ENCODE assay signal across 1 cellular context in the genomic region with DNA sequence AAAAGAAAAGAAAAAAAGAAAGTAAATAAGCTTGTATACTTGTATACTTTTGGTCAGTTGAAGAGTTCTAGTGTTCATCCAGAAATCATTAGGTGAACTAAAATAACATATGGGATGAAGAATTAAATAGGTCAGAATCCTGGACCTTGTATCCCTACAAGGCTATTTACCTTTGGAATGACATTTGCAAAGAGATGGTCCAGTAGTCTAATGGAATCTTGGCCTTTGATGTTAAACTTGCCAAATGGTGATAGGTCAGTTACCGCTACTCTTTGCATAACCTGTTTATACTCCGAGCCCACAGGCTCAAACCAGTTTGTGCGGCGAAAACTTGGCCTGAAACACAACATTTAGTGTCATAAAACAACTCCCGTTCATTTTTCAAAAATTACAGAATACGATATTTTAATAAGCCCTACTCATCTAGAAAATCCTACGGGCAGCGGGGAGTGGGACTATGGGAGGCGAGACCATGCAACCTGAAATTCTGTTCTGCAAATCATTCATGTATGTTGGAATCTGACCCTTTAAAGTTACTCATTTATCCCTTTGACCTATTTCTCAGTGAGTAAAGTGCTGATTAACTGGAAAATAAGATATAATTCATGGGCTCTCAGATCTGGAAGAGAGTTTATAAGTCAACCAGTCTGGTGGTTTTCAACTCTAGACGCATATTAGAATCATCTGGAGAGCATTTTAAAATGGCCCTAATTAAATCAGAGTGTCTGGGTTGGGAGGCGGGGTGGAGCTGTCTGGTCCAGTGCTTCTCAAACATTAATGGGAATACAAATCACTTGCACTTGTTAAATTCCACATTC.
TF ChIP-seq lines count a peak whose summit lies in the region.

No MANE protein-coding gene starts in this region.

TF ChIP-seq in HepG2, 621 proteins besides CTCF, POLR2A, EP300 and RAD21 (continued from another document and continues in another):
- TF ChIP-seq, protein P1, sequence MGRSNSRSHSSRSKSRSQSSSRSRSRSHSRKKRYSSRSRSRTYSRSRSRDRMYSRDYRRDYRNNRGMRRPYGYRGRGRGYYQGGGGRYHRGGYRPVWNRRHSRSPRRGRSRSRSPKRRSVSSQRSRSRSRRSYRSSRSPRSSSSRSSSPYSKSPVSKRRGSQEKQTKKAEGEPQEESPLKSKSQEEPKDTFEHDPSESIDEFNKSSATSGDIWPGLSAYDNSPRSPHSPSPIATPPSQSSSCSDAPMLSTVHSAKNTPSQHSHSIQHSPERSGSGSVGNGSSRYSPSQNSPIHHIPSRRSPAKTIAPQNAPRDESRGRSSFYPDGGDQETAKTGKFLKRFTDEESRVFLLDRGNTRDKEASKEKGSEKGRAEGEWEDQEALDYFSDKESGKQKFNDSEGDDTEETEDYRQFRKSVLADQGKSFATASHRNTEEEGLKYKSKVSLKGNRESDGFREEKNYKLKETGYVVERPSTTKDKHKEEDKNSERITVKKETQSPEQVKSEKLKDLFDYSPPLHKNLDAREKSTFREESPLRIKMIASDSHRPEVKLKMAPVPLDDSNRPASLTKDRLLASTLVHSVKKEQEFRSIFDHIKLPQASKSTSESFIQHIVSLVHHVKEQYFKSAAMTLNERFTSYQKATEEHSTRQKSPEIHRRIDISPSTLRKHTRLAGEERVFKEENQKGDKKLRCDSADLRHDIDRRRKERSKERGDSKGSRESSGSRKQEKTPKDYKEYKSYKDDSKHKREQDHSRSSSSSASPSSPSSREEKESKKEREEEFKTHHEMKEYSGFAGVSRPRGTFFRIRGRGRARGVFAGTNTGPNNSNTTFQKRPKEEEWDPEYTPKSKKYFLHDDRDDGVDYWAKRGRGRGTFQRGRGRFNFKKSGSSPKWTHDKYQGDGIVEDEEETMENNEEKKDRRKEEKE (IDR thresholded peaks at IDR 0.05) = no peak
- TF ChIP-seq AHR (CRISPR knock-in tag; IDR thresholded peaks at IDR 0.05) (no peak), ARNT2 (CRISPR knock-in tag; IDR thresholded peaks at IDR 0.05; ENCODE audit: low read depth) (no peak), ZMAT3 (CRISPR knock-in tag; conservative IDR thresholded peaks at IDR 0.05) (no peak), KLF15 (CRISPR knock-in tag; IDR thresholded peaks at IDR 0.05; ENCODE audit: borderline replicate concordance) (no peak), GZF1 (CRISPR knock-in tag; IDR thresholded peaks at IDR 0.05) (no peak), ZNF20 (CRISPR knock-in tag; IDR thresholded peaks at IDR 0.05) (no peak), ZNF737 (CRISPR knock-in tag; IDR thresholded peaks at IDR 0.05; ENCODE audit: borderline replicate concordance) (no peak), ZMYM4 (CRISPR knock-in tag; IDR thresholded peaks at IDR 0.05) (peak; percentile 76), ZNF235 (CRISPR knock-in tag; IDR thresholded peaks at IDR 0.05; ENCODE audit: borderline replicate concordance) (no peak), KMT2A (CRISPR knock-in tag; IDR thresholded peaks at IDR 0.05) (no peak), CAMTA2 (CRISPR knock-in tag; IDR thresholded peaks at IDR 0.05; ENCODE audit: borderline replicate concordance) (no peak), NKX3-1 (CRISPR knock-in tag; IDR thresholded peaks at IDR 0.05) (no peak), ZNF616 (CRISPR knock-in tag; IDR thresholded peaks at IDR 0.05; ENCODE audit: low read depth) (no peak), ZNF660 (CRISPR knock-in tag; IDR thresholded peaks at IDR 0.05; ENCODE audit: borderline replicate concordance, low read depth) (no peak), ZEB1 (IDR thresholded peaks at IDR 0.05; ENCODE audit: insufficient replicate concordance, low read depth) (no peak), KLF16 (CRISPR knock-in tag; IDR thresholded peaks at IDR 0.05) (no peak), MATR3 (CRISPR knock-in tag; IDR thresholded peaks at IDR 0.05) (no peak), ZNF432 (CRISPR knock-in tag; IDR thresholded peaks at IDR 0.05; ENCODE audit: borderline replicate concordance) (no peak), ESRRA (CRISPR knock-in tag; IDR thresholded peaks at IDR 0.05; ENCODE audit: low read depth) (no peak), STAG1 (CRISPR knock-in tag; IDR thresholded peaks at IDR 0.05) (no peak), ZNF569 (CRISPR knock-in tag; IDR thresholded peaks at IDR 0.05; ENCODE audit: borderline replicate concordance) (no peak), RBFOX2 (IDR thresholded peaks at IDR 0.05; ENCODE audit: low read depth, low read length) (0 out of 2 replicates have a peak, but pooled peaks have one; percentile 16), CBX2 (IDR thresholded peaks at IDR 0.05; ENCODE audit: low read depth, low read length) (no peak), CBX2 (CRISPR knock-in tag; IDR thresholded peaks at IDR 0.05; ENCODE audit: low read depth) (no peak), NONO (IDR thresholded peaks at IDR 0.05) (no peak), NONO (CRISPR knock-in tag; conservative IDR thresholded peaks at IDR 0.05) (no peak), ETV6 (CRISPR knock-in tag; conservative IDR thresholded peaks at IDR 0.05) (no peak), YEATS2 (CRISPR knock-in tag; IDR thresholded peaks at IDR 0.05; ENCODE audit: borderline replicate concordance) (no peak), PITX1 (CRISPR knock-in tag; IDR thresholded peaks at IDR 0.05) (0 out of 2 replicates have a peak, but pooled peaks have one; percentile 44), ZNF274 (CRISPR knock-in tag; IDR thresholded peaks at IDR 0.05) (no peak), ZBTB3 (CRISPR knock-in tag; IDR thresholded peaks at IDR 0.05; ENCODE audit: borderline replicate concordance, low read depth) (no peak), SMAD9 (CRISPR knock-in tag; IDR thresholded peaks at IDR 0.05) (no peak), PHF20 (CRISPR knock-in tag; IDR thresholded peaks at IDR 0.05) (no peak), SAP130 (CRISPR knock-in tag; IDR thresholded peaks at IDR 0.05; ENCODE audit: low read depth) (peak; percentile 64), TBL1XR1 (IDR thresholded peaks at IDR 0.05; ENCODE audit: borderline replicate concordance, low read length, partially characterized antibody) (peak; percentile 72), ZNF33A (CRISPR knock-in tag; IDR thresholded peaks at IDR 0.05; ENCODE audit: borderline replicate concordance) (no peak), BRCA1 (CRISPR knock-in tag; IDR thresholded peaks at IDR 0.05) (0 out of 2 replicates have a peak, but pooled peaks have one; percentile 27), MTF1 (CRISPR knock-in tag; IDR thresholded peaks at IDR 0.05) (no peak), ZNF10 (CRISPR knock-in tag; IDR thresholded peaks at IDR 0.05; ENCODE audit: borderline replicate concordance, low read depth) (no peak)
- TF ChIP-seq, protein P2, sequence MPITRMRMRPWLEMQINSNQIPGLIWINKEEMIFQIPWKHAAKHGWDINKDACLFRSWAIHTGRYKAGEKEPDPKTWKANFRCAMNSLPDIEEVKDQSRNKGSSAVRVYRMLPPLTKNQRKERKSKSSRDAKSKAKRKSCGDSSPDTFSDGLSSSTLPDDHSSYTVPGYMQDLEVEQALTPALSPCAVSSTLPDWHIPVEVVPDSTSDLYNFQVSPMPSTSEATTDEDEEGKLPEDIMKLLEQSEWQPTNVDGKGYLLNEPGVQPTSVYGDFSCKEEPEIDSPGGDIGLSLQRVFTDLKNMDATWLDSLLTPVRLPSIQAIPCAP (CRISPR knock-in tag; IDR thresholded peaks at IDR 0.05; ENCODE audit: low read depth) = no peak
- TF ChIP-seq, protein P3, sequence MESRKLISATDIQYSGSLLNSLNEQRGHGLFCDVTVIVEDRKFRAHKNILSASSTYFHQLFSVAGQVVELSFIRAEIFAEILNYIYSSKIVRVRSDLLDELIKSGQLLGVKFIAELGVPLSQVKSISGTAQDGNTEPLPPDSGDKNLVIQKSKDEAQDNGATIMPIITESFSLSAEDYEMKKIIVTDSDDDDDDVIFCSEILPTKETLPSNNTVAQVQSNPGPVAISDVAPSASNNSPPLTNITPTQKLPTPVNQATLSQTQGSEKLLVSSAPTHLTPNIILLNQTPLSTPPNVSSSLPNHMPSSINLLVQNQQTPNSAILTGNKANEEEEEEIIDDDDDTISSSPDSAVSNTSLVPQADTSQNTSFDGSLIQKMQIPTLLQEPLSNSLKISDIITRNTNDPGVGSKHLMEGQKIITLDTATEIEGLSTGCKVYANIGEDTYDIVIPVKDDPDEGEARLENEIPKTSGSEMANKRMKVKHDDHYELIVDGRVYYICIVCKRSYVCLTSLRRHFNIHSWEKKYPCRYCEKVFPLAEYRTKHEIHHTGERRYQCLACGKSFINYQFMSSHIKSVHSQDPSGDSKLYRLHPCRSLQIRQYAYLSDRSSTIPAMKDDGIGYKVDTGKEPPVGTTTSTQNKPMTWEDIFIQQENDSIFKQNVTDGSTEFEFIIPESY (CRISPR knock-in tag; IDR thresholded peaks at IDR 0.05) = no peak
- TF ChIP-seq, protein P4, sequence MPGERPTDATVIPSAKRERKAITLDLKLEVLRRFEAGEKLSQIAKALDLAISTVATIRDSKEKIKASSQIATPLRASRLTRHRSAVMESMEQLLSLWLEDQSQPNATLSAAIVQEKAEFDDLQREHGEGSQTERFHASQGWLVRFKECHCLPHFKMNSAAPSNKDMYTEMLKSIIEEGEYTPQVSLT (CRISPR knock-in tag; IDR thresholded peaks at IDR 0.05; ENCODE audit: borderline replicate concordance, low read depth) = no peak
- TF ChIP-seq, protein P5, sequence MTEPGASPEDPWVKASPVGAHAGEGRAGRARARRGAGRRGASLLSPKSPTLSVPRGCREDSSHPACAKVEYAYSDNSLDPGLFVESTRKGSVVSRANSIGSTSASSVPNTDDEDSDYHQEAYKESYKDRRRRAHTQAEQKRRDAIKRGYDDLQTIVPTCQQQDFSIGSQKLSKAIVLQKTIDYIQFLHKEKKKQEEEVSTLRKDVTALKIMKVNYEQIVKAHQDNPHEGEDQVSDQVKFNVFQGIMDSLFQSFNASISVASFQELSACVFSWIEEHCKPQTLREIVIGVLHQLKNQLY (CRISPR knock-in tag; IDR thresholded peaks at IDR 0.05) = peak; percentile 51
- TF ChIP-seq, protein P6, sequence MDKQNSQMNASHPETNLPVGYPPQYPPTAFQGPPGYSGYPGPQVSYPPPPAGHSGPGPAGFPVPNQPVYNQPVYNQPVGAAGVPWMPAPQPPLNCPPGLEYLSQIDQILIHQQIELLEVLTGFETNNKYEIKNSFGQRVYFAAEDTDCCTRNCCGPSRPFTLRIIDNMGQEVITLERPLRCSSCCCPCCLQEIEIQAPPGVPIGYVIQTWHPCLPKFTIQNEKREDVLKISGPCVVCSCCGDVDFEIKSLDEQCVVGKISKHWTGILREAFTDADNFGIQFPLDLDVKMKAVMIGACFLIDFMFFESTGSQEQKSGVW (CRISPR knock-in tag; IDR thresholded peaks at IDR 0.05; ENCODE audit: borderline replicate concordance) = no peak
- TF ChIP-seq, protein P7, sequence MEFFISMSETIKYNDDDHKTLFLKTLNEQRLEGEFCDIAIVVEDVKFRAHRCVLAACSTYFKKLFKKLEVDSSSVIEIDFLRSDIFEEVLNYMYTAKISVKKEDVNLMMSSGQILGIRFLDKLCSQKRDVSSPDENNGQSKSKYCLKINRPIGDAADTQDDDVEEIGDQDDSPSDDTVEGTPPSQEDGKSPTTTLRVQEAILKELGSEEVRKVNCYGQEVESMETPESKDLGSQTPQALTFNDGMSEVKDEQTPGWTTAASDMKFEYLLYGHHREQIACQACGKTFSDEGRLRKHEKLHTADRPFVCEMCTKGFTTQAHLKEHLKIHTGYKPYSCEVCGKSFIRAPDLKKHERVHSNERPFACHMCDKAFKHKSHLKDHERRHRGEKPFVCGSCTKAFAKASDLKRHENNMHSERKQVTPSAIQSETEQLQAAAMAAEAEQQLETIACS (CRISPR knock-in tag; IDR thresholded peaks at IDR 0.05) = no peak
- TF ChIP-seq, protein P8, sequence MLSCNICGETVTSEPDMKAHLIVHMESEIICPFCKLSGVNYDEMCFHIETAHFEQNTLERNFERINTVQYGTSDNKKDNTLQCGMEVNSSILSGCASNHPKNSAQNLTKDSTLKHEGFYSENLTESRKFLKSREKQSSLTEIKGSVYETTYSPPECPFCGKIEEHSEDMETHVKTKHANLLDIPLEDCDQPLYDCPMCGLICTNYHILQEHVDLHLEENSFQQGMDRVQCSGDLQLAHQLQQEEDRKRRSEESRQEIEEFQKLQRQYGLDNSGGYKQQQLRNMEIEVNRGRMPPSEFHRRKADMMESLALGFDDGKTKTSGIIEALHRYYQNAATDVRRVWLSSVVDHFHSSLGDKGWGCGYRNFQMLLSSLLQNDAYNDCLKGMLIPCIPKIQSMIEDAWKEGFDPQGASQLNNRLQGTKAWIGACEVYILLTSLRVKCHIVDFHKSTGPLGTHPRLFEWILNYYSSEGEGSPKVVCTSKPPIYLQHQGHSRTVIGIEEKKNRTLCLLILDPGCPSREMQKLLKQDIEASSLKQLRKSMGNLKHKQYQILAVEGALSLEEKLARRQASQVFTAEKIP (CRISPR knock-in tag; IDR thresholded peaks at IDR 0.05; ENCODE audit: borderline replicate concordance) = no peak
- TF ChIP-seq, protein P9, sequence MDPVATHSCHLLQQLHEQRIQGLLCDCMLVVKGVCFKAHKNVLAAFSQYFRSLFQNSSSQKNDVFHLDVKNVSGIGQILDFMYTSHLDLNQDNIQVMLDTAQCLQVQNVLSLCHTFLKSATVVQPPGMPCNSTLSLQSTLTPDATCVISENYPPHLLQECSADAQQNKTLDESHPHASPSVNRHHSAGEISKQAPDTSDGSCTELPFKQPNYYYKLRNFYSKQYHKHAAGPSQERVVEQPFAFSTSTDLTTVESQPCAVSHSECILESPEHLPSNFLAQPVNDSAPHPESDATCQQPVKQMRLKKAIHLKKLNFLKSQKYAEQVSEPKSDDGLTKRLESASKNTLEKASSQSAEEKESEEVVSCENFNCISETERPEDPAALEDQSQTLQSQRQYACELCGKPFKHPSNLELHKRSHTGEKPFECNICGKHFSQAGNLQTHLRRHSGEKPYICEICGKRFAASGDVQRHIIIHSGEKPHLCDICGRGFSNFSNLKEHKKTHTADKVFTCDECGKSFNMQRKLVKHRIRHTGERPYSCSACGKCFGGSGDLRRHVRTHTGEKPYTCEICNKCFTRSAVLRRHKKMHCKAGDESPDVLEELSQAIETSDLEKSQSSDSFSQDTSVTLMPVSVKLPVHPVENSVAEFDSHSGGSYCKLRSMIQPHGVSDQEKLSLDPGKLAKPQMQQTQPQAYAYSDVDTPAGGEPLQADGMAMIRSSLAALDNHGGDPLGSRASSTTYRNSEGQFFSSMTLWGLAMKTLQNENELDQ (CRISPR knock-in tag; IDR thresholded peaks at IDR 0.05; ENCODE audit: borderline replicate concordance) = no peak
- TF ChIP-seq, protein P10, sequence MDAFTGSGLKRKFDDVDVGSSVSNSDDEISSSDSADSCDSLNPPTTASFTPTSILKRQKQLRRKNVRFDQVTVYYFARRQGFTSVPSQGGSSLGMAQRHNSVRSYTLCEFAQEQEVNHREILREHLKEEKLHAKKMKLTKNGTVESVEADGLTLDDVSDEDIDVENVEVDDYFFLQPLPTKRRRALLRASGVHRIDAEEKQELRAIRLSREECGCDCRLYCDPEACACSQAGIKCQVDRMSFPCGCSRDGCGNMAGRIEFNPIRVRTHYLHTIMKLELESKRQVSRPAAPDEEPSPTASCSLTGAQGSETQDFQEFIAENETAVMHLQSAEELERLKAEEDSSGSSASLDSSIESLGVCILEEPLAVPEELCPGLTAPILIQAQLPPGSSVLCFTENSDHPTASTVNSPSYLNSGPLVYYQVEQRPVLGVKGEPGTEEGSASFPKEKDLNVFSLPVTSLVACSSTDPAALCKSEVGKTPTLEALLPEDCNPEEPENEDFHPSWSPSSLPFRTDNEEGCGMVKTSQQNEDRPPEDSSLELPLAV (CRISPR knock-in tag; conservative IDR thresholded peaks at IDR 0.05; ENCODE audit: low read depth) = no peak
- TF ChIP-seq, protein P11, sequence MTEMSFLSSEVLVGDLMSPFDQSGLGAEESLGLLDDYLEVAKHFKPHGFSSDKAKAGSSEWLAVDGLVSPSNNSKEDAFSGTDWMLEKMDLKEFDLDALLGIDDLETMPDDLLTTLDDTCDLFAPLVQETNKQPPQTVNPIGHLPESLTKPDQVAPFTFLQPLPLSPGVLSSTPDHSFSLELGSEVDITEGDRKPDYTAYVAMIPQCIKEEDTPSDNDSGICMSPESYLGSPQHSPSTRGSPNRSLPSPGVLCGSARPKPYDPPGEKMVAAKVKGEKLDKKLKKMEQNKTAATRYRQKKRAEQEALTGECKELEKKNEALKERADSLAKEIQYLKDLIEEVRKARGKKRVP (CRISPR knock-in tag; IDR thresholded peaks at IDR 0.05) = no peak
